Comparison of ENCODE assay signal across 8 cellular contexts in the genomic region with DNA sequence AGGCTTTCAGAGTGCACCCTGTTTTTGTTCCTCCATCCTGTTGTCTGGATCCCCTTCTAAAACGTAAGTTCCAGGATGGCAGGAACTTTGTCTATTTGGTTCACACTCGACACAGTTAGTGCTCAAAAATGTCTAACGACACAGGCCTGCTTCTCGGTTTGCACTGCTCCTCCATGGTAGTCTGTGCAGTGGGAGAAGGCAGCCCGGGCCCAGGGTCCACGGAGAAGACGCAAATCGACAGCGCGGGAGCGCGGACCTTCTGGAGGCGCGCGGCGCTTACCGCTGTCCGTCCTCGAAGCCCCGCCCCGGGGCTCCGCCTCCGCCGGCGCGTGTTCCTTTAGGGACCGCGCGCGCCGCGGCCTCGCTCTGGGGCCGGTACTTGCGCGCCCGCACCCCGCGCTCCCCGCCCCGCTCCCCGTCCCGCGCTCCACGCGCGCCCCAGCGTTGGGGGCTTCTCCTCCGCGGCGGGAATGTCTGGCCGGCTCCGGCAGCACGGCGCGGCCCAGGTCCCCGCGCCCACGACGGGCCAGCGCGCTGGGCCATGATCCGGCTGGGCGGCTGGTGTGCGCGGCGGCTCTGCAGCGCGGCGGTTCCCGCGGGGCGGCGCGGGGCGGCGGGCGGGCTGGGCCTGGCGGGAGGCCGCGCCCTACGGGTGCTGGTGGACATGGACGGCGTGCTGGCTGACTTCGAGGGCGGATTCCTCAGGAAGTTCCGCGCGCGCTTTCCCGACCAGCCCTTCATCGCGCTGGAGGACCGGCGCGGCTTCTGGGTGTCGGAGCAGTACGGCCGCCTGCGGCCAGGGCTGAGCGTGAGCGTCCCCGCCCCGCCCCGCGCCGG. TPM values are rescaled to one million over a fixed set of nuclear protein-coding genes. Genes with fewer than 3 reads are reported as not detected.
DNase-seq lines count a peak whose midpoint lies in the region; ATAC-seq and TF ChIP-seq lines count a peak whose summit lies in the region.

TSS of gene NT5M (plus strand) at position 364 of the 837 bp plus-strand sequence. CDS start at position 542, 178 bp downstream.

- peak within 1 kb of the TSS; percentile 53 to 62 for H3K4me3 ChIP-seq in foreskin fibroblast (ENCODE audit: low read depth in 1 of 2, low read length in 2 of 2)

- H3K9me3 Mint-ChIP-seq in IgD-negative memory B cell: no peaks in the 10 kb centered on the region
- H3K9me3 Mint-ChIP-seq in neural crest cell: no peaks in the 10 kb centered on the region

- DNase-seq in CD1c-positive myeloid dendritic cell (ENCODE audit: extremely low spot score): peak; percentile 82
- DNase-seq in RKO (ENCODE audit: low spot score): peak; percentile 79
- peak; percentile 58 for DNase-seq in activated effector memory CD4-positive, alpha-beta T cell treated with Interleukin-2 at 50 U/mL for 16 hours
- peak; percentile 66 to 91 for DNase-seq in foreskin fibroblast
- DNase-seq in neural crest cell (ENCODE audit: low read depth, low spot score): peak; percentile 66
- DNase-seq in stromal cell of bone marrow (ENCODE audit: low read depth): peak; percentile 29

- H3K4me1 Mint-ChIP-seq in IgD-negative memory B cell: peaks cover 22 to 24% (median 23%) of the 10 kb centered on the region in 3 donors
- peaks cover 28% of the 10 kb centered on the region for H3K4me1 Mint-ChIP-seq in neural crest cell

- TF ChIP-seq CTCF in foreskin fibroblast (IDR thresholded peaks at IDR 0.05; ENCODE audit: low read depth, low read length) (no peak), neural crest cell (conservative IDR thresholded peaks at IDR 0.05) (no peak)

- H3K4me3 Mint-ChIP-seq in IgD-negative memory B cell (peak within 1 kb of the TSS; percentile 79 to 91 (median 91)), neural crest cell (peak within 1 kb of the TSS; percentile 88)

- H3K27me3 Mint-ChIP-seq in IgD-negative memory B cell (no peaks in the 10 kb centered on the region), neural crest cell (ENCODE audit: low read depth) (peaks cover 11% of the 10 kb centered on the region)

- H3K36me3 Mint-ChIP-seq in IgD-negative memory B cell: no peaks in the 10 kb centered on the region
- no peaks in the 10 kb centered on the region for H3K36me3 Mint-ChIP-seq in neural crest cell (ENCODE audit: low read depth)

- peak; percentile 43 for ATAC-seq in GM19438 (IDR thresholded peaks at IDR 0.05; ENCODE audit: low read depth, unreplicated experiment)

- H3K27ac Mint-ChIP-seq in IgD-negative memory B cell: peak within 1 kb of the TSS in 2 of 3 donors; percentile 57 to 66
- peak within 1 kb of the TSS; percentile 93 for H3K27ac Mint-ChIP-seq in neural crest cell (ENCODE audit: unreplicated experiment)

RNA-seq across cellular contexts. Expression of gene NT5M, which starts in this region (rescaled TPM):
- 2.4 TPM for polyA plus RNA-seq in IgD-negative memory B cell
- total RNA-seq in neural crest cell: 8.4 and 10.3 TPM in 2 replicates

Comparison
In these comparisons a context has a peak if more than half of its experiments do, and no peak if none do; other contexts are left out.
1. Peak in every context shown above with its lines: DNase-seq, ATAC-seq and H3K4me3 ChIP-seq.
2. DNase-seq: peak in every context shown above with its lines; median percentile 82 in CD1c-positive myeloid dendritic cell; 79 in RKO; 78 in foreskin fibroblast; 66 in neural crest cell; 58 in activated effector memory CD4-positive, alpha-beta T cell treated with Interleukin-2 at 50 U/mL for 16 hours; 29 in stromal cell of bone marrow.